11 cellular contexts compared by ENCODE assay signal in the genomic region with DNA sequence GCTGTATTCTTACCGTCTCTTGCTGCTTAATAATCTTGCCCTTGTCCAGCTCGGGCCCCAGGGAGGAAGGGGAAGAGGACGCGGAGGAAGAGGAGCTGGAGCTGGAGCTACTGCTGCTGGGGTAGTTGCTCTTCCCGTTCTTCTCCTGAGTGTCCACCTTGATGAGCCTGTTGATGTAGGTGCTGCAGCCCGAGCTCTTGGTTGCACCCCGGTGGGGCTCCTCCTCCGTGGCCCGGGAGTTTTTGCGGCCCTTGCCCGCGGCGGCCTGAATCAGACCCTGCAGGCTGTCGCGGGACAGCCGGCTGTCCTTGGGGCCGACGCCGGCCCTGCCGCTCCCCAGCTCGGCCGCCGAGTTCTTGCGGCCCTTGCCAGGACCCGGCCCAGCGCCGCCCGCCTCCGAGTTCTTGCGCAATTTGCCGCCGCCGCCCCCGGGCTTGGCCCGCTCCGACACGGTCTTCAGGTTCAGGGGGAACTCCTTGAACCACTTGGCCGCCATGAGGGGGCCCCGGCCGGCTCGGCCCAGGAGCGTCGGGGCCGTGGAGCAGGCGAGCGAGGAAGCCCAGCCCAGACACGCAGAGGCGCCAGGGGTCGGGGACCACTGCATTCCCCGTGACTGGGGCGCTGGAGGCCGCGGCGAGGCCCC. TPM values are rescaled to one million over a fixed set of nuclear protein-coding genes. Genes with fewer than 3 reads are reported as not detected.
DNase-seq lines count a peak whose midpoint lies in the region; TF ChIP-seq lines count a peak whose summit lies in the region.
"Had no signal": no experiment of that assay in that cellular context is flagged by ENCODE, and none has a peak within 500 bp of the region (broad histone marks: within the 10 kb centered on the region; RNA-seq: fewer than 3 reads in every experiment).

No MANE protein-coding gene starts in this region.

- TF ChIP-seq EP300 in transverse colon (IDR thresholded peaks at IDR 0.05; ENCODE audit: low read depth) = no peak

- intact Hi-C loops in dorsolateral prefrontal cortex (cut with DNase I) = no loop called here
- intact Hi-C loops in transverse colon (cut with DNase I; ENCODE audit: low total_unique reads) = no loop called here

- in situ Hi-C loops in transverse colon (cut with MboI; ENCODE audit: low pct_ligation_motif_present in 1 of 4, low pct_unique_long_range_greater_than_20kb in 1 of 4, low sequenced_read_pairs in 3 of 4) = no loop called here

- H3K4me3 ChIP-seq in dorsolateral prefrontal cortex (peak overlapping the region in 58 of 59 donors; percentile 9 to 64 (median 46)), transverse colon (peak overlapping the region; percentile 22 to 46 (median 35))

- no peak for TF ChIP-seq CTCF in dorsolateral prefrontal cortex (IDR thresholded peaks at IDR 0.05 in 54 of 56, conservative IDR thresholded peaks at IDR 0.05 in 2 of 56; ENCODE audit: low read depth in 1 of 56, partially characterized antibody in 56 of 56)
- TF ChIP-seq CTCF in transverse colon (IDR thresholded peaks at IDR 0.05) = no peak

- H3K9me3 ChIP-seq in transverse colon = no peaks in the 10 kb centered on the region

- H3K27me3 ChIP-seq in dorsolateral prefrontal cortex (peaks cover 0 to 63% (median 38%) of the 10 kb centered on the region in 45 donors), transverse colon (peaks cover 73% of the 10 kb centered on the region)

- no peak for TF ChIP-seq POLR2A in transverse colon (IDR thresholded peaks at IDR 0.05)

- 7% methylated on average over 32 of the region's 54 CpGs; no CpG with 5 or more reads in 1 of the 2 donors for WGBS in transverse colon (ENCODE audit: low coverage in 1 of 2), 2 donors

- H3K4me1 ChIP-seq in transverse colon = peaks cover 3 to 18% (median 9%) of the 10 kb centered on the region in 4 donors

- H3K27ac ChIP-seq in dorsolateral prefrontal cortex = peak overlapping the region in 17 of 59 donors; percentile 16 to 71 (median 36)
- peak overlapping the region; percentile 46 to 70 (median 56) for H3K27ac ChIP-seq in transverse colon
- H3K27ac ChIP-seq: C4-2B had no signal

- DNase-seq in activated CD8-positive, alpha-beta memory T cell treated with anti-CD3 and anti-CD28 coated beads, Interleukin-2, amount 50 U/mL, for 4 hours = peak; percentile 21
- DNase-seq in activated CD8-positive, alpha-beta memory T cell treated with anti-CD3 and anti-CD28 coated beads, Interleukin-2, amount 50 U/mL, for 48 hours = no peak
- DNase-seq in dorsolateral prefrontal cortex (no peak), mesenteric fat pad (ENCODE audit: low spot score) (peak; percentile 92), transverse colon (peak; percentile 37), NCI-H187 treated with DMSO at 0.1 percent for 48 hours (lab: John Stamatoyannopoulos, UW) (no peak), SK-N-DZ (ENCODE audit: low spot score) (no peak)
- no peak for DNase-seq in activated effector memory CD4-positive, alpha-beta T cell treated with anti-CD3 and anti-CD28 coated beads, Interleukin-2, amount 50 U/mL, for 16 hours

- no peaks in the 10 kb centered on the region for H3K36me3 ChIP-seq in transverse colon

RNA-seq across cellular contexts. Expression of a gene that starts 0.5 kb away (rescaled TPM):
- total RNA-seq in dorsolateral prefrontal cortex (1 to 10 TPM in 85 of 120 experiments, under 1 TPM in 35; 0.22 to 4.0 (median 1.4) TPM), mesenteric fat pad (7.2 TPM), transverse colon (1 to 10 TPM in 1 of 4 donors, under 1 TPM in 1, not detected in 2; 0.96 to 3.3 TPM)
- polyA plus RNA-seq in SK-N-DZ (2014; cell fraction: cytosol; rRNA removed) = not detected in 2 replicates
- polyA plus RNA-seq in SK-N-DZ (2014; cell fraction: nucleus; rRNA removed) = not detected in 2 replicates
- total RNA-seq: fibroblast of villous mesenchyme; T-helper 2 cell treated with Interferon-gamma antibody and Interleukin-4, amounts not matched to agents 100 ng/mL and 5 ng/mL, for 36 hours had no signal

RNA-seq across cellular contexts. Expression of a gene that starts 0.7 kb away (rescaled TPM):
- 10 to 100 TPM in 5 of 120 experiments, 1 to 10 TPM in 115; 1.9 to 12.6 (median 4.5) TPM for total RNA-seq in dorsolateral prefrontal cortex
- 33.1 TPM for total RNA-seq in mesenteric fat pad
- 10 to 100 TPM in 1 of 4 donors, 1 to 10 TPM in 3; 5.2 to 15.0 (median 6.7) TPM for total RNA-seq in transverse colon
- polyA plus RNA-seq in SK-N-DZ (2014; cell fraction: cytosol; rRNA removed) = not detected in 2 replicates
- polyA plus RNA-seq in SK-N-DZ (2014; cell fraction: nucleus; rRNA removed) = not detected in 2 replicates
- total RNA-seq: fibroblast of villous mesenchyme; T-helper 2 cell treated with Interferon-gamma antibody and Interleukin-4, amounts not matched to agents 100 ng/mL and 5 ng/mL, for 36 hours had no signal

RNA-seq across cellular contexts. Expression of a gene that starts 56.9 kb away (rescaled TPM):
- 100 to 1,000 TPM in 71 of 120 experiments, 10 to 100 TPM in 49; 55.7 to 144 (median 103) TPM for total RNA-seq in dorsolateral prefrontal cortex
- 67.5 TPM for total RNA-seq in mesenteric fat pad
- total RNA-seq in transverse colon = 10 to 100 TPM; 10.1 to 33.9 (median 26.6) TPM
- 68.2 and 69.0 TPM in 2 replicates for polyA plus RNA-seq in SK-N-DZ (2014; cell fraction: cytosol; rRNA removed)
- polyA plus RNA-seq in SK-N-DZ (2014; cell fraction: nucleus; rRNA removed) = 74.3 and 89.7 TPM in 2 replicates

Comparison
In these comparisons a context has a peak if more than half of its experiments do, and no peak if none do; other contexts are left out.
1. DNase-seq: peak in activated CD8-positive, alpha-beta memory T cell treated with anti-CD3 and anti-CD28 coated beads, Interleukin-2, amount 50 U/mL, for 4 hours (single experiment), mesenteric fat pad (single experiment) and transverse colon (single experiment); none in activated CD8-positive, alpha-beta memory T cell treated with anti-CD3 and anti-CD28 coated beads, Interleukin-2, amount 50 U/mL, for 48 hours (single experiment), dorsolateral prefrontal cortex (0 of 10), activated effector memory CD4-positive, alpha-beta T cell treated with anti-CD3 and anti-CD28 coated beads, Interleukin-2, amount 50 U/mL, for 16 hours (single experiment), NCI-H187 treated with DMSO at 0.1 percent for 48 hours (single experiment) and SK-N-DZ (single experiment).